9 cellular contexts compared by ENCODE assay signal in genomic region chr10:103493911-103494877, GRCh38. TPM values are rescaled to one million over a fixed set of nuclear protein-coding genes. Genes with fewer than 3 reads are reported as not detected.
DNase-seq lines count a peak whose midpoint lies in the region; ATAC-seq, FAIRE-seq and TF ChIP-seq lines count a peak whose summit lies in the region.
"Had no signal": no experiment of that assay in that cellular context is flagged by ENCODE, and none has a peak within 500 bp of the region (broad histone marks: within the 10 kb centered on the region; RNA-seq: fewer than 3 reads in every experiment).

No MANE protein-coding gene starts in this region.

- H3K4me3 Mint-ChIP-seq in activated T-helper 1 cell treated with anti-CD3 and anti-CD28 coated beads, Interleukin-12 subunit alpha, Interleukin-12 subunit beta, Interleukin-2, Interleukin-4 antibody, amounts not matched to agents 30 ng/mL and 10 ng/mL and 1 ng/mL, durations not matched to agents 14 hours and 24 hours and 36 hours = peak overlapping the region; percentile 70

- POLR2A ChIA-PET in A549 (lab: Yijun Ruan, JAX) = no interaction called here

- WGBS in A549 (ENCODE audit: missing lambda C conversion rate) = 28% methylated on average over 29 of the region's 92 CpGs

- CTCF ChIA-PET in A549 (lab: Yijun Ruan, JAX) = interaction anchor here (1.2 to 4.0 kb wide), 8 partner anchors 9 to 77 kb away, joined by 3 to 17 read pairs (median 5); no protein-coding TSS in a partner anchor

- H3K4me2 ChIP-seq in A549 = peak overlapping the region; percentile 100

- peaks cover 13% of the 10 kb centered on the region for H3K4me1 ChIP-seq in A549

- H3K4me3 ChIP-seq in A549 = peak overlapping the region; percentile 76
- peak overlapping the region; percentile 55 for H3K4me3 ChIP-seq in H7 (ENCODE audit: insufficient read depth, low read depth, low read length)

- H3K27ac Mint-ChIP-seq in activated T-helper 1 cell treated with anti-CD3 and anti-CD28 coated beads, Interleukin-12 subunit alpha, Interleukin-12 subunit beta, Interleukin-2, Interleukin-4 antibody, amounts not matched to agents 30 ng/mL and 10 ng/mL and 1 ng/mL, durations not matched to agents 14 hours and 24 hours and 36 hours = no peak overlapping the region

- TF ChIP-seq EP300 in A549 (IDR thresholded peaks at IDR 0.05) = no peak

- TF ChIP-seq CTCF in A549 (IDR thresholded peaks at IDR 0.05) = no peak

- H3K9me3 Mint-ChIP-seq in activated T-helper 1 cell treated with anti-CD3 and anti-CD28 coated beads, Interleukin-12 subunit alpha, Interleukin-12 subunit beta, Interleukin-2, Interleukin-4 antibody, amounts not matched to agents 30 ng/mL and 10 ng/mL and 1 ng/mL, durations not matched to agents 14 hours and 24 hours and 36 hours = no peaks in the 10 kb centered on the region

- intact Hi-C loops in activated T-helper 1 cell treated with anti-CD3 and anti-CD28 coated beads, Interleukin-12 subunit alpha, Interleukin-12 subunit beta, Interleukin-2, Interleukin-4 antibody, amounts not matched to agents 30 ng/mL and 10 ng/mL and 1 ng/mL, durations not matched to agents 14 hours and 24 hours and 36 hours (cut with micrococcal nuclease) = loop anchor here (2.0 to 10.0 kb wide), 4 partner anchors 61 to 579 kb away; partner anchors contain the start of gene CNNM2
- intact Hi-C loops in Right ventricle myocardium superior (cut with DNase I) = no loop called here

- no peak for TF ChIP-seq POLR2A in A549 (IDR thresholded peaks at IDR 0.05; ENCODE audit: low read length)

- H3K9me3 ChIP-seq in A549 = no peaks in the 10 kb centered on the region
- H3K9me3 ChIP-seq: adrenal gland had no signal

- H3K4me1 Mint-ChIP-seq in activated T-helper 1 cell treated with anti-CD3 and anti-CD28 coated beads, Interleukin-12 subunit alpha, Interleukin-12 subunit beta, Interleukin-2, Interleukin-4 antibody, amounts not matched to agents 30 ng/mL and 10 ng/mL and 1 ng/mL, durations not matched to agents 14 hours and 24 hours and 36 hours (ENCODE audit: low read depth) = peaks cover 33% of the 10 kb centered on the region

- no peak for TF ChIP-seq RAD21 in A549 (conservative IDR thresholded peaks at IDR 0.05 in 1 of 2, IDR thresholded peaks at IDR 0.05 in 1 of 2)

- H3K27me3 ChIP-seq in H7 (ENCODE audit: control insufficient read depth, insufficient read depth, low read length) = peaks cover 33% of the 10 kb centered on the region

- ATAC-seq in A549 (peak in 1 of 2 experiments; percentile 10; a peak in 2 of 6 replicates), Right ventricle myocardium superior (ENCODE audit: poor library complexity) (peak; percentile 10), GM18858 (IDR thresholded peaks at IDR 0.05; ENCODE audit: unreplicated experiment) (no peak), GM21529 (IDR thresholded peaks at IDR 0.05; ENCODE audit: unreplicated experiment) (no peak)

- H3K36me3 Mint-ChIP-seq in activated T-helper 1 cell treated with anti-CD3 and anti-CD28 coated beads, Interleukin-12 subunit alpha, Interleukin-12 subunit beta, Interleukin-2, Interleukin-4 antibody, amounts not matched to agents 30 ng/mL and 10 ng/mL and 1 ng/mL, durations not matched to agents 14 hours and 24 hours and 36 hours (ENCODE audit: low read depth) = no peaks in the 10 kb centered on the region

- peaks cover 53% of the 10 kb centered on the region for H3K27me3 Mint-ChIP-seq in activated T-helper 1 cell treated with anti-CD3 and anti-CD28 coated beads, Interleukin-12 subunit alpha, Interleukin-12 subunit beta, Interleukin-2, Interleukin-4 antibody, amounts not matched to agents 30 ng/mL and 10 ng/mL and 1 ng/mL, durations not matched to agents 14 hours and 24 hours and 36 hours (ENCODE audit: insufficient read depth)

- no peak for FAIRE-seq in A549 (lab: Jason Lieb, UNC)

- DNase-seq in A549 (ENCODE audit: low read depth in 1 of 2, low spot score in 1 of 2) (no peak), H7 (peak; percentile 82), Right ventricle myocardium superior (no peak), retina (peak; percentile 64), DMS114 treated with DMSO at 0.1 percent for 48 hours (lab: John Stamatoyannopoulos, UW; ENCODE audit: unreplicated experiment) (no peak)
- peak; percentile 36 for DNase-seq in activated T-helper 1 cell treated with anti-CD3 and anti-CD28 coated beads, Interleukin-12 subunit alpha, Interleukin-12 subunit beta, Interleukin-2, Interleukin-4 antibody, amounts not matched to agents 30 ng/mL and 10 ng/mL and 1 ng/mL, durations not matched to agents 14 hours and 24 hours and 36 hours (ENCODE audit: low spot score)

- H3K27ac ChIP-seq in A549 = peak overlapping the region; percentile 35 to 84; a peak in 4 of 6 replicates

- no peaks in the 10 kb centered on the region for H3K36me3 ChIP-seq in H7 (replicated peaks; ENCODE audit: control insufficient read depth, insufficient read depth, low read length)
- H3K36me3 ChIP-seq: adrenal gland had no signal

TF ChIP-seq in A549, 52 proteins besides CTCF, POLR2A, EP300 and RAD21:
- TF ChIP-seq JUN (IDR thresholded peaks at IDR 0.05) = no peak
TF ChIP-seq in A549: peak in this region for 0.

RNA-seq across cellular contexts. Expression of gene NEURL1, which starts 0.7 kb away (rescaled TPM):
- polyA plus RNA-seq in A549 (2011; rRNA removed) (0.06 and 0.09 TPM in 2 replicates), A549 (2017; fragmentation: RNase III; extraction: RNeasy Plus Mini Kit Qiagen cat#74134 plus additional on column Dnase treatment) (0.12 to 0.37 TPM (median 0.26 TPM) in 3 replicates)
- polyA plus RNA-seq in A549 (2012; cell fraction: cytosol; rRNA removed) = 0.07 and 0.09 TPM in 2 replicates
- polyA plus RNA-seq in A549 (2012; cell fraction: nucleus; rRNA removed) = 0.24 and 0.61 TPM in 2 replicates
- 0.15 and 0.66 TPM in 2 replicates for polyA minus RNA-seq in A549 (2011; rRNA and poly(A)+ RNA removed)
- total RNA-seq in H7 (2014; rRNA removed; shearing (Covaris generic)) = 7.9 and 16.5 TPM in 2 replicates
- 3.4 and 3.6 TPM in 2 replicates for total RNA-seq in activated T-helper 1 cell treated with anti-CD3 and anti-CD28 coated beads, Interleukin-12 subunit alpha, Interleukin-12 subunit beta, Interleukin-2, Interleukin-4 antibody, amounts not matched to agents 30 ng/mL and 10 ng/mL and 1 ng/mL, durations not matched to agents 14 hours and 24 hours and 36 hours
- 0.05 TPM for total RNA-seq in Right ventricle myocardium superior

RNA-seq across cellular contexts. Expression of gene CALHM3, which starts 15.2 kb away (rescaled TPM):
- polyA plus RNA-seq in A549 (2011; rRNA removed) (0.08 and 0.17 TPM in 2 replicates), A549 (2017; fragmentation: RNase III; extraction: RNeasy Plus Mini Kit Qiagen cat#74134 plus additional on column Dnase treatment) (0.09 to 0.21 TPM (median 0.17 TPM) in 3 replicates)
- polyA plus RNA-seq in A549 (2012; cell fraction: cytosol; rRNA removed) = 0.11 and 0.13 TPM in 2 replicates
- 0.10 and 0.34 TPM in 2 replicates for polyA plus RNA-seq in A549 (2012; cell fraction: nucleus; rRNA removed)
- not detected in 2 replicates for polyA minus RNA-seq in A549 (2011; rRNA and poly(A)+ RNA removed)
- total RNA-seq in H7 (2014; rRNA removed; shearing (Covaris generic)) = 0.10 and 0.15 TPM in 2 replicates
- total RNA-seq in activated T-helper 1 cell treated with anti-CD3 and anti-CD28 coated beads, Interleukin-12 subunit alpha, Interleukin-12 subunit beta, Interleukin-2, Interleukin-4 antibody, amounts not matched to agents 30 ng/mL and 10 ng/mL and 1 ng/mL, durations not matched to agents 14 hours and 24 hours and 36 hours = not detected in 2 replicates
- total RNA-seq in Right ventricle myocardium superior = not detected
- total RNA-seq: adrenal gland had no signal

RNA-seq across cellular contexts. Expression of gene CALHM1, which starts 35.5 kb away (rescaled TPM):
- polyA plus RNA-seq in A549 (2011; rRNA removed) = not detected in 2 replicates
- polyA plus RNA-seq in A549 (2012; cell fraction: cytosol; rRNA removed) = not detected in 2 replicates
- not detected in 2 replicates for polyA plus RNA-seq in A549 (2012; cell fraction: nucleus; rRNA removed)
- not detected in 3 replicates for polyA plus RNA-seq in A549 (2017; fragmentation: RNase III; extraction: RNeasy Plus Mini Kit Qiagen cat#74134 plus additional on column Dnase treatment)
- polyA minus RNA-seq in A549 (2011; rRNA and poly(A)+ RNA removed) = not detected in 2 replicates
- total RNA-seq in H7 (2014; rRNA removed; shearing (Covaris generic)) = 0.07 TPM in 1 of 2 replicates, not detected in the other
- total RNA-seq in activated T-helper 1 cell treated with anti-CD3 and anti-CD28 coated beads, Interleukin-12 subunit alpha, Interleukin-12 subunit beta, Interleukin-2, Interleukin-4 antibody, amounts not matched to agents 30 ng/mL and 10 ng/mL and 1 ng/mL, durations not matched to agents 14 hours and 24 hours and 36 hours = not detected in 2 replicates
- total RNA-seq in Right ventricle myocardium superior = not detected
- total RNA-seq: adrenal gland had no signal
- polyA plus RNA-seq: adrenal gland had no signal

RNA-seq across cellular contexts. Expression of gene CALHM2, which starts 42.0 kb away (rescaled TPM):
- polyA plus RNA-seq in A549 (2011; rRNA removed) = 2.5 and 3.6 TPM in 2 replicates
- polyA plus RNA-seq in A549 (2012; cell fraction: cytosol; rRNA removed) = 2.4 and 3.0 TPM in 2 replicates
- polyA plus RNA-seq in A549 (2012; cell fraction: nucleus; rRNA removed) = 3.1 and 3.8 TPM in 2 replicates
- 1.9 to 2.7 TPM (median 2.6 TPM) in 3 replicates for polyA plus RNA-seq in A549 (2017; fragmentation: RNase III; extraction: RNeasy Plus Mini Kit Qiagen cat#74134 plus additional on column Dnase treatment)
- 3.4 and 4.1 TPM in 2 replicates for polyA minus RNA-seq in A549 (2011; rRNA and poly(A)+ RNA removed)
- 2.4 and 3.4 TPM in 2 replicates for total RNA-seq in H7 (2014; rRNA removed; shearing (Covaris generic))
- 18.6 and 19.1 TPM in 2 replicates for total RNA-seq in activated T-helper 1 cell treated with anti-CD3 and anti-CD28 coated beads, Interleukin-12 subunit alpha, Interleukin-12 subunit beta, Interleukin-2, Interleukin-4 antibody, amounts not matched to agents 30 ng/mL and 10 ng/mL and 1 ng/mL, durations not matched to agents 14 hours and 24 hours and 36 hours
- total RNA-seq in Right ventricle myocardium superior = 11.6 TPM

Comparison
In these comparisons a context has a peak if more than half of its experiments do, and no peak if none do; other contexts are left out.
1. DNase-seq: peak in H7 (single experiment), activated T-helper 1 cell treated with anti-CD3 and anti-CD28 coated beads, Interleukin-12 subunit alpha, Interleukin-12 subunit beta, Interleukin-2, Interleukin-4 antibody, amounts not matched to agents 30 ng/mL and 10 ng/mL and 1 ng/mL, durations not matched to agents 14 hours and 24 hours and 36 hours (single experiment) and retina (single experiment); none in A549 (0 of 2), Right ventricle myocardium superior (single experiment) and DMS114 treated with DMSO at 0.1 percent for 48 hours (single experiment).